30 cellular contexts compared by ENCODE assay signal in genomic region chr6:26116267-26116666, GRCh38.
"Had no signal": no experiment of that assay in that cellular context is flagged by ENCODE, and none has a peak within 500 bp of the region (broad histone marks: within the 10 kb centered on the region; RNA-seq: fewer than 3 reads in every experiment).

No MANE protein-coding gene starts in this region.

- DNase-seq: activated CD4-positive, alpha-beta memory T cell treated with anti-CD3 and anti-CD28 coated beads, Interleukin-2, amount 10 ng/mL, durations not matched to agents 7 days and 5 days; activated CD4-positive, alpha-beta T cell treated with anti-CD3 and anti-CD28 coated beads for 36 hours; activated gamma-delta T cell; activated naive CD4-positive, alpha-beta T cell treated with Interleukin-2 at 50 U/mL for 16 hours; activated naive CD8-positive, alpha-beta T cell treated with anti-CD3 and anti-CD28 coated beads, Interleukin-2, amount 10 ng/mL, durations not matched to agents 7 days and 5 days; activated T-cell treated with anti-CD3 and anti-CD28 coated beads, Interleukin-2, amount 50 U/mL, for 1 hour; adrenal gland; body of pancreas; NCI-H1048; NCI-H1105 treated with DMSO at 0.1 percent for 48 hours; NCI-H1436; NCI-H1694; NCI-H1930; NCI-H2081 treated with DMSO at 0.1 percent for 48 hours; NCI-H226; NCI-H446 treated with DMSO at 0.1 percent for 48 hours; NCI-H524 treated with DMSO at 0.1 percent for 48 hours; NK-92 treated with Interleukin-12 subunit alpha and Interleukin-12 subunit beta, amount 100 ng/mL, for 24 hours; PC-9; SHP77 treated with DMSO at 0.1 percent for 48 hours had no signal

- H3K27me3 ChIP-seq: adrenal gland, body of pancreas, breast epithelium had no signal

- H3K9me3 ChIP-seq: adrenal gland, body of pancreas, breast epithelium had no signal

- H3K36me3 Mint-ChIP-seq: activated naive CD4-positive, alpha-beta T cell treated with anti-CD3 and anti-CD28 coated beads, Interleukin-2, amount 50 U/mL, for 24 hours had no signal

- H3K27ac Mint-ChIP-seq: activated CD4-positive, alpha-beta memory T cell treated with anti-CD3 and anti-CD28 coated beads, Interleukin-2, amount 10 ng/mL, durations not matched to agents 7 days and 5 days; activated CD4-positive, alpha-beta T cell treated with anti-CD3 and anti-CD28 coated beads for 36 hours; activated naive CD4-positive, alpha-beta T cell treated with anti-CD3 and anti-CD28 coated beads, Interleukin-2, amount 50 U/mL, for 24 hours; activated naive CD8-positive, alpha-beta T cell treated with anti-CD3 and anti-CD28 coated beads, Interleukin-2, amount 10 ng/mL, durations not matched to agents 7 days and 5 days; activated T-helper 2 cell treated with anti-CD3 and anti-CD28 coated beads, Interferon-gamma antibody, Interleukin-2, Interleukin-4, amounts not matched to agents 10 μg/mL and 5 μg/mL and 100 μg/mL, durations not matched to agents 14 hours and 24 hours and 36 hours; T-helper 1 cell treated with Interleukin-12 subunit alpha and Interleukin-12 subunit beta and Interleukin-4 antibody, amounts not matched to agents 30 μg/mL and 1 μg/mL, for 36 hours; T-helper 2 cell treated with Interferon-gamma antibody and Interleukin-4, amounts not matched to agents 5 μg/mL and 100 μg/mL, for 36 hours had no signal

- H2AFZ ChIP-seq: PC-9 had no signal

- H3K9me3 Mint-ChIP-seq: activated CD4-positive, alpha-beta memory T cell treated with anti-CD3 and anti-CD28 coated beads, Interleukin-2, amount 10 ng/mL, durations not matched to agents 7 days and 5 days; activated naive CD4-positive, alpha-beta T cell treated with anti-CD3 and anti-CD28 coated beads, Interleukin-2, amount 50 U/mL, for 24 hours; activated naive CD8-positive, alpha-beta T cell treated with anti-CD3 and anti-CD28 coated beads, Interleukin-2, amount 10 ng/mL, durations not matched to agents 7 days and 5 days; activated T-helper 2 cell treated with anti-CD3 and anti-CD28 coated beads, Interferon-gamma antibody, Interleukin-2, Interleukin-4, amounts not matched to agents 10 μg/mL and 5 μg/mL and 100 μg/mL, durations not matched to agents 14 hours and 24 hours and 36 hours; T-helper 1 cell treated with Interleukin-12 subunit alpha and Interleukin-12 subunit beta and Interleukin-4 antibody, amounts not matched to agents 30 μg/mL and 1 μg/mL, for 36 hours; T-helper 2 cell treated with Interferon-gamma antibody and Interleukin-4, amounts not matched to agents 5 μg/mL and 100 μg/mL, for 36 hours had no signal

- H3K4me2 ChIP-seq: KMS-11, PC-9 had no signal

- ATAC-seq: activated CD4-positive, alpha-beta T cell treated with anti-CD3 and anti-CD28 coated beads for 36 hours; activated CD4-positive, CD25-positive, alpha-beta regulatory T cell treated with anti-CD3 and anti-CD28 coated beads, Interleukin-2, amount 50 U/mL, for 24 hours; body of pancreas had no signal

- H3K27me3 Mint-ChIP-seq: activated CD4-positive, alpha-beta T cell treated with anti-CD3 and anti-CD28 coated beads for 36 hours; activated naive CD4-positive, alpha-beta T cell treated with anti-CD3 and anti-CD28 coated beads, Interleukin-2, amount 50 U/mL, for 24 hours had no signal

- H3K9ac ChIP-seq: KMS-11 had no signal

- FAIRE-seq: astrocyte, TTC549 had no signal

- H3K4me1 ChIP-seq: adrenal gland, body of pancreas, breast epithelium had no signal

- H3K4me3 ChIP-seq: adrenal gland, body of pancreas, breast epithelium, coronary artery, PC-9 had no signal

- H3K4me3 Mint-ChIP-seq: activated CD4-positive, alpha-beta memory T cell treated with anti-CD3 and anti-CD28 coated beads, Interleukin-2, amount 10 ng/mL, durations not matched to agents 7 days and 5 days; activated CD4-positive, alpha-beta T cell treated with anti-CD3 and anti-CD28 coated beads for 36 hours; activated naive CD4-positive, alpha-beta T cell treated with anti-CD3 and anti-CD28 coated beads, Interleukin-2, amount 50 U/mL, for 24 hours; activated naive CD8-positive, alpha-beta T cell treated with anti-CD3 and anti-CD28 coated beads, Interleukin-2, amount 10 ng/mL, durations not matched to agents 7 days and 5 days; T-helper 1 cell treated with Interleukin-12 subunit alpha and Interleukin-12 subunit beta and Interleukin-4 antibody, amounts not matched to agents 30 μg/mL and 1 μg/mL, for 36 hours; T-helper 2 cell treated with Interferon-gamma antibody and Interleukin-4, amounts not matched to agents 5 μg/mL and 100 μg/mL, for 36 hours had no signal

- H3K27ac ChIP-seq: adrenal gland, body of pancreas, breast epithelium, coronary artery, KMS-11, PC-9 had no signal

- H3K36me3 ChIP-seq: adrenal gland, breast epithelium had no signal
